Comparison of ENCODE assay signal across 13 cellular contexts in genomic region chr18:76487782-76488181, GRCh38. TPM values are rescaled to one million over a fixed set of nuclear protein-coding genes. Genes with fewer than 3 reads are reported as not detected.
A peak's percentile ranks its signal among the peaks of the same experiment; 100 is the strongest.
DNase-seq lines count a peak whose midpoint lies in the region; ATAC-seq and TF ChIP-seq lines count a peak whose summit lies in the region.
"Had no signal": no experiment of that assay in that cellular context is flagged by ENCODE, and none has a peak within 500 bp of the region (broad histone marks: within the 10 kb centered on the region; RNA-seq: fewer than 3 reads in every experiment).

No MANE protein-coding gene starts in this region.

- ATAC-seq in GM23338 = peak; percentile 47
- no peak for ATAC-seq in body of pancreas
- ATAC-seq: pancreas had no signal

- H3K9me2 ChIP-seq in GM23338 (ENCODE audit: insufficient read depth) = no peaks in the 10 kb centered on the region

- DNase-seq in GM23338 (ENCODE audit: low spot score) = peak; percentile 53
- peak; percentile 77 for DNase-seq in NCI-H69 (lab: John Stamatoyannopoulos, UW)
- no peak for DNase-seq in fibroblast of pulmonary artery (ENCODE audit: low read depth)
- no peak for DNase-seq in skeletal muscle cell (ENCODE audit: low read depth)
- DNase-seq in RPMI8226 = no peak
- no peak for DNase-seq in body of pancreas
- no peak for DNase-seq in stimulated activated naive CD4-positive, alpha-beta T cell treated with Interleukin-2 at 50 U/mL for 16 hours (lab: John Stamatoyannopoulos, UW)
- no peak for DNase-seq in MG63
- DNase-seq: activated CD4-positive, alpha-beta T cell treated with anti-CD3 and anti-CD28 coated beads, Interleukin-2, amount 50 U/mL, for 1 hour; activated naive CD4-positive, alpha-beta T cell treated with Interleukin-2 at 50 U/mL for 16 hours; NCI-H1092 treated with DMSO at 0.1 percent for 48 hours; pancreas; upper lobe of left lung had no signal

- H3K27me3 Mint-ChIP-seq in GM23338 (ENCODE audit: insufficient read depth, low read depth, poor library complexity) = peaks cover 38% of the 10 kb centered on the region

- WGBS in body of pancreas, 2 donors = 71 to 72% methylated on average over 8 of the region's 8 CpGs

- H3K9me3 ChIP-seq in body of pancreas (no peaks in the 10 kb centered on the region), MG63 (no peaks in the 10 kb centered on the region)
- H3K9me3 ChIP-seq: pancreas, upper lobe of left lung had no signal

- 0 out of 2 replicates have a peak, but pooled peaks cover 5% of the 10 kb centered on the region for H3F3A ChIP-seq in GM23338 (replicated peaks; ENCODE audit: low read depth)

- H2AFZ ChIP-seq in GM23338 = no peak overlapping the region

- H3K79me2 ChIP-seq in GM23338 (replicated peaks; ENCODE audit: insufficient read depth) = peaks cover 70% of the 10 kb centered on the region

- no peak overlapping the region for H3K27ac Mint-ChIP-seq in GM23338

- peak overlapping the region; percentile 24; the same call in 1 of the 2 replicates for H3K4me3 ChIP-seq in GM23338
- H3K4me3 ChIP-seq in fibroblast of pulmonary artery (replicated peaks; ENCODE audit: low read depth, low read length) = peak overlapping the region; percentile 18
- peak overlapping the region; percentile 5 for H3K4me3 ChIP-seq in skeletal muscle cell (ENCODE audit: low read depth, low read length)
- H3K4me3 ChIP-seq in body of pancreas = no peak overlapping the region
- H3K4me3 ChIP-seq in MG63 = no peak overlapping the region
- H3K4me3 ChIP-seq: pancreas, upper lobe of left lung had no signal

- H3K4me1 Mint-ChIP-seq in GM23338 = peaks cover 70% of the 10 kb centered on the region

- H3K27me3 ChIP-seq in GM23338 (ENCODE audit: insufficient read depth) (peaks cover 39% of the 10 kb centered on the region), body of pancreas (no peaks in the 10 kb centered on the region), MG63 (peaks cover 37% of the 10 kb centered on the region)
- H3K27me3 ChIP-seq: pancreas, upper lobe of left lung had no signal

- H3K4me1 ChIP-seq in GM23338 (ENCODE audit: insufficient read depth) (peaks cover 51% of the 10 kb centered on the region), body of pancreas (peaks cover 39% of the 10 kb centered on the region)

- H3K27ac ChIP-seq in GM23338 (ENCODE audit: low read depth) (no peak overlapping the region), body of pancreas (peak overlapping the region in 1 of 4 donors; percentile 46)
- H3K27ac ChIP-seq: upper lobe of left lung had no signal

- intact Hi-C loops in body of pancreas (cut with DNase I) = no loop called here

- H3K4me2 ChIP-seq in GM23338 = peak overlapping the region; percentile 66; the same call in 1 of the 2 replicates

- H4K20me1 ChIP-seq in GM23338 (replicated peaks; ENCODE audit: insufficient read depth) = peaks cover 10% of the 10 kb centered on the region; the same call in 1 of the 2 replicates

- TF ChIP-seq CTCF in GM23338 (conservative IDR thresholded peaks at IDR 0.05; ENCODE audit: low read depth in 2 of 2) (no peak), fibroblast of pulmonary artery (IDR thresholded peaks at IDR 0.05; ENCODE audit: low read length, missing control alignments) (no peak), body of pancreas (IDR thresholded peaks at IDR 0.05) (no peak)

- TF ChIP-seq POLR2A in body of pancreas (IDR thresholded peaks at IDR 0.05) = no peak

- H3K4me3 Mint-ChIP-seq in GM23338 = peak overlapping the region; percentile 57

- H3K36me3 ChIP-seq in GM23338 (ENCODE audit: insufficient read depth) (no peaks in the 10 kb centered on the region), body of pancreas (replicated peaks in 1 of 2; ENCODE audit: insufficient read depth in 1 of 2, low read depth in 2 of 2) (no peaks in the 10 kb centered on the region), MG63 (no peaks in the 10 kb centered on the region)
- H3K36me3 ChIP-seq: pancreas, upper lobe of left lung had no signal

- no peaks in the 10 kb centered on the region for H3K9me3 Mint-ChIP-seq in GM23338

- H3K36me3 Mint-ChIP-seq in GM23338 (ENCODE audit: low read depth) = no peaks in the 10 kb centered on the region

TF ChIP-seq in GM23338, 12 proteins besides CTCF, POLR2A, EP300 and RAD21 (continues in another document):
- TF ChIP-seq ZNF462 (CRISPR knock-in tag; IDR thresholded peaks at IDR 0.05) = no peak
- TF ChIP-seq NANOG (IDR thresholded peaks at IDR 0.05; ENCODE audit: borderline replicate concordance) = no peak
- TF ChIP-seq ZNF114 (CRISPR knock-in tag; IDR thresholded peaks at IDR 0.05) = no peak

RNA-seq across cellular contexts. Expression of gene ZNF516, which starts 7.3 kb away (rescaled TPM):
- total RNA-seq in GM23338 (2014; rRNA removed; shearing (Covaris generic)) = 13.5 and 24.2 TPM in 2 replicates
- 11.9 and 12.2 TPM in 2 replicates for polyA plus RNA-seq in GM23338 (2016; fragmentation: Nextera tagmentation; extraction: Ambion mirVana)
- 10 to 100 TPM; 13.5 to 16.5 TPM for total RNA-seq in body of pancreas
- total RNA-seq in MG63 (2014; rRNA removed; shearing (Covaris generic); ENCODE audit: low replicate concordance) = 1.7 and 2.4 TPM in 2 replicates

Comparison
In these comparisons a context has a peak if more than half of its experiments do, and no peak if none do; other contexts are left out.
1. DNase-seq: peak in GM23338 (single experiment) and NCI-H69 (single experiment); none in fibroblast of pulmonary artery (single experiment), skeletal muscle cell (single experiment), RPMI8226 (single experiment), body of pancreas (0 of 4), stimulated activated naive CD4-positive, alpha-beta T cell treated with Interleukin-2 at 50 U/mL for 16 hours (single experiment) and MG63 (single experiment).
2. H3K4me3 ChIP-seq: peak in GM23338 (single experiment), fibroblast of pulmonary artery (single experiment) and skeletal muscle cell (single experiment); none in body of pancreas (0 of 2) and MG63 (single experiment).